Comparison of ENCODE assay signal across 8 cellular contexts in genomic region chr1:214332950-214333798, GRCh38. TPM values are rescaled to one million over a fixed set of nuclear protein-coding genes. Genes with fewer than 3 reads are reported as not detected.
A peak's percentile ranks its signal among the peaks of the same experiment; 100 is the strongest.
DNase-seq lines count a peak whose midpoint lies in the region; ATAC-seq and TF ChIP-seq lines count a peak whose summit lies in the region.

No MANE protein-coding gene starts in this region.

- H3K27ac ChIP-seq in esophagus muscularis mucosa (replicated peaks in 1 of 4): peak overlapping the region; percentile 42 to 68 (median 58)
- H3K27ac ChIP-seq in neural progenitor cell: peak overlapping the region; percentile 36

- H3K9ac ChIP-seq in neural progenitor cell: no peak overlapping the region

- H3K27me3 Mint-ChIP-seq in activated CD4-positive, alpha-beta memory T cell treated with anti-CD3 and anti-CD28 coated beads for 36 hours: no peaks in the 10 kb centered on the region
- peaks cover 2% of the 10 kb centered on the region for H3K27me3 Mint-ChIP-seq in neural progenitor cell (ENCODE audit: insufficient read depth, low read depth)

- intact Hi-C loops in activated CD4-positive, alpha-beta memory T cell treated with anti-CD3 and anti-CD28 coated beads for 36 hours (cut with micrococcal nuclease): loop anchor here (1.0 to 5.0 kb wide), 3 partner anchors 104 to 1194 kb away; no protein-coding TSS in a partner anchor
- intact Hi-C loops in esophagus muscularis mucosa (cut with DNase I): loop anchor here (10.0 kb wide), 1 partner anchor 222 kb away; the partner anchor contains the start of gene PTPN14

- H3K27me3 ChIP-seq in esophagus muscularis mucosa (no peaks in the 10 kb centered on the region), neural progenitor cell (no peaks in the 10 kb centered on the region)

- peaks cover 5% of the 10 kb centered on the region for H3F3A ChIP-seq in neural progenitor cell (ENCODE audit: low read depth)

- WGBS in esophagus muscularis mucosa: 48% methylated on average over 6 of the region's 6 CpGs

- H3K27ac Mint-ChIP-seq in activated CD4-positive, alpha-beta memory T cell treated with anti-CD3 and anti-CD28 coated beads for 36 hours: no peak overlapping the region
- H3K27ac Mint-ChIP-seq in neural progenitor cell: no peak overlapping the region

- H3K4me2 ChIP-seq in neural progenitor cell: no peak overlapping the region

- no peak for TF ChIP-seq EP300 in esophagus muscularis mucosa (IDR thresholded peaks at IDR 0.05)

- H3K36me3 Mint-ChIP-seq in activated CD4-positive, alpha-beta memory T cell treated with anti-CD3 and anti-CD28 coated beads for 36 hours: peaks cover 23% of the 10 kb centered on the region
- peaks cover 3% of the 10 kb centered on the region for H3K36me3 Mint-ChIP-seq in neural progenitor cell

- H3K4me1 Mint-ChIP-seq in activated CD4-positive, alpha-beta memory T cell treated with anti-CD3 and anti-CD28 coated beads for 36 hours (ENCODE audit: low read depth): no peaks in the 10 kb centered on the region
- peaks cover 13% of the 10 kb centered on the region for H3K4me1 Mint-ChIP-seq in neural progenitor cell

- H4K20me1 ChIP-seq in neural progenitor cell (ENCODE audit: low read depth): no peaks in the 10 kb centered on the region

- CTCF ChIA-PET in activated CD4-positive, alpha-beta memory T cell treated with anti-CD3 and anti-CD28 coated beads for 36 hours (lab: Charles Lee): interaction anchor here (0.6 to 11.5 kb wide), 49 partner anchors 8 to 1194 kb away, joined by 3 to 491 read pairs (median 6); partner anchors contain the start of gene SMYD2

- no peak overlapping the region for H3K4me3 ChIP-seq in esophagus muscularis mucosa
- H3K4me3 ChIP-seq in neural progenitor cell: no peak overlapping the region

- TF ChIP-seq POLR2A in esophagus muscularis mucosa (IDR thresholded peaks at IDR 0.05; ENCODE audit: low read depth): no peak
- no peak for TF ChIP-seq POLR2A in GM18505 (IDR thresholded peaks at IDR 0.05; ENCODE audit: borderline replicate concordance, extremely low read depth, insufficient read depth, insufficient read length)

- no peaks in the 10 kb centered on the region for H3K79me2 ChIP-seq in neural progenitor cell (ENCODE audit: low read depth)

- H3K9me3 Mint-ChIP-seq in activated CD4-positive, alpha-beta memory T cell treated with anti-CD3 and anti-CD28 coated beads for 36 hours: no peaks in the 10 kb centered on the region
- no peaks in the 10 kb centered on the region for H3K9me3 Mint-ChIP-seq in neural progenitor cell

- H2AFZ ChIP-seq in neural progenitor cell (replicated peaks): peak overlapping the region; percentile 91

- H3K36me3 ChIP-seq in esophagus muscularis mucosa (peaks cover 0 to 64% (median 11%) of the 10 kb centered on the region in 4 donors), neural progenitor cell (no peaks in the 10 kb centered on the region)

- DNase-seq in CD1c-positive myeloid dendritic cell (ENCODE audit: extremely low spot score) (peak; percentile 32), GM19238 (ENCODE audit: insufficient read length, low spot score) (peak; percentile 26), NCI-H1048 (lab: John Stamatoyannopoulos, UW) (peak; percentile 25), esophagus muscularis mucosa (ENCODE audit: extremely low spot score) (no peak), neural progenitor cell (ENCODE audit: low spot score) (peak; percentile 56)
- DNase-seq in activated CD4-positive, alpha-beta memory T cell treated with anti-CD3 and anti-CD28 coated beads for 36 hours: peak; percentile 63

- POLR2A ChIA-PET in activated CD4-positive, alpha-beta memory T cell treated with anti-CD3 and anti-CD28 coated beads for 36 hours (lab: Charles Lee): interaction anchor here (0.6 kb wide), 1 partner anchor 34 kb away, joined by 3 read pairs; no protein-coding TSS in a partner anchor

- peak; percentile 87 to 90 (median 88) for TF ChIP-seq CTCF in esophagus muscularis mucosa (IDR thresholded peaks at IDR 0.05)
- TF ChIP-seq CTCF in neural progenitor cell (IDR thresholded peaks at IDR 0.05): peak; percentile 91

- H3K9me3 ChIP-seq in esophagus muscularis mucosa (no peaks in the 10 kb centered on the region), neural progenitor cell (ENCODE audit: low read depth) (no peaks in the 10 kb centered on the region)

- no peak overlapping the region for H3K4me3 Mint-ChIP-seq in activated CD4-positive, alpha-beta memory T cell treated with anti-CD3 and anti-CD28 coated beads for 36 hours
- H3K4me3 Mint-ChIP-seq in neural progenitor cell: no peak overlapping the region

- peaks cover 30 to 32% (median 31%) of the 10 kb centered on the region in 4 donors for H3K4me1 ChIP-seq in esophagus muscularis mucosa
- peaks cover 18% of the 10 kb centered on the region for H3K4me1 ChIP-seq in neural progenitor cell

- no peak for ATAC-seq in GM18505 (IDR thresholded peaks at IDR 0.05; ENCODE audit: unreplicated experiment)
- no peak for ATAC-seq in GM21381 (IDR thresholded peaks at IDR 0.05; ENCODE audit: unreplicated experiment)

RNA-seq across cellular contexts. Expression of gene SMYD2, which starts 52.2 kb away (rescaled TPM):
- 10 to 100 TPM; 31.1 to 32.8 TPM for total RNA-seq in activated CD4-positive, alpha-beta memory T cell treated with anti-CD3 and anti-CD28 coated beads for 36 hours
- total RNA-seq in esophagus muscularis mucosa (10 to 100 TPM; 15.0 to 19.7 (median 18.4) TPM), neural progenitor cell (ENCODE audit: low replicate concordance) (18.9 and 20.5 TPM in 2 replicates)
